ENCODE assay signal across 10 cellular contexts in the genomic region with DNA sequence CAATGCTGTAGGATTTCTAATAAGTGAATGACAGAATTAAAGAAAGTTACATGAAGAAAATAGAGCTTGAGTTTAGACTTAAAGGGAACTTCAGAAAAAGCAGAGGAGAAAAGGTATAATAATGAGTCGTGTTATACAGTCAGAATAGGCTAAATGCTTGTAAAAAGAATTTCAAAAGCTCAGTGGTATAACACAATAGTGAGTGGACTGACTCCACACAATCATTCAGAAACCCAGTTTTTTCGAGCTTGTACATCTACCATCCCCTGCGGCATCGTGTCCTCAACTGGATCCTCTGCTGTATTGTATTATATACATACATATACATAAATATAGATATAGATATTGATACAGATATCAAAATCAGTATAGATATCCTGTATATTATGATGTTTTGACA.
"Had no signal": no experiment of that assay in that cellular context is flagged by ENCODE, and none has a peak within 500 bp of the region (broad histone marks: within the 10 kb centered on the region; RNA-seq: fewer than 3 reads in every experiment).

No MANE protein-coding gene starts in this region.

- H3K9ac ChIP-seq: GM23248 had no signal

- H3K27me3 Mint-ChIP-seq: IgD-negative memory B cell had no signal

- H3K4me1 ChIP-seq: HAP-1 had no signal

- ATAC-seq: HCT116, HepG2 had no signal

- H3K4me3 Mint-ChIP-seq: HFFc6, IgD-negative memory B cell had no signal

- H2AFZ ChIP-seq: GM23248 had no signal

- H3K4me3 ChIP-seq: GM23248, HAP-1 had no signal

- H3K36me3 ChIP-seq: HAP-1 had no signal

- H3K9me3 Mint-ChIP-seq: HFFc6 had no signal

- H3K9me3 ChIP-seq: HAP-1 had no signal

- H3K27ac ChIP-seq: GM23248, HL-60 had no signal

- H3K27ac Mint-ChIP-seq: HFFc6, IgD-negative memory B cell had no signal

- DNase-seq: GM23248, GOT3, H7, HFFc6, KG1 had no signal
